8 cellular contexts compared by ENCODE assay signal in the genomic region with DNA sequence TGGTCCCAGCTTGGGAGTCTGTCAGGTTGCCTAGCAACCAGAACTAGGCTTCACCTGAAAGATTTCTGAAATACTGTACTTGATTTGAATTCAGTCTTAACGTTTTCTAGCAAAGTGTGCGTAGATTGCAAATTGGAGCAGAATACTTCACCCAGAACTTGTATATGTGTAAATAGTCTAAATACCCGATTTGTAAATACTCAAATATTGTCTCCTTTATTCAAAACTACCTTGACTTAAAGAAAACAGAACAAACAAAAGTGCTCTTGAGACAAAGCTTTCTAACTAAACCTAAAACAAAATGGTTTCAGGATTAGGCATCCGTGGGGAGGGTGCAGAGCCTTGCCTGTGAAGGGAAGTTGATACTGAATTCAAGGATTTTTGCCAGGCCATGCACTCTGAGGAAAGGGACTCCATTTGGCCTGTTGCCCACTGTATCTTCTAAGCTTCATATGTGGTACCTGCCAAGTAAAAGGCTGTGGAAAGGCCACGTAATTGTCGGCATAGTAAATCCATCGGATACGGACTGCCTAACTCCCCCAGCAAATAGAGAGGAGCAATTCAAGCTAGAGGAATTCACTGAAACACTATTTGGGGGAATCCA. TPM values are rescaled to one million over a fixed set of nuclear protein-coding genes. Genes with fewer than 3 reads are reported as not detected.
DNase-seq lines count a peak whose midpoint lies in the region; ATAC-seq and TF ChIP-seq lines count a peak whose summit lies in the region.

No MANE protein-coding gene starts in this region.

- peak overlapping the region; percentile 94 for H3K27ac Mint-ChIP-seq in activated CD4-positive, alpha-beta memory T cell treated with anti-CD3 and anti-CD28 coated beads for 36 hours
- H3K27ac Mint-ChIP-seq in glutamatergic neuron (ENCODE audit: unreplicated experiment) = peak overlapping the region; percentile 84
- peak overlapping the region; percentile 93 for H3K27ac Mint-ChIP-seq in stimulated activated memory B cell treated with anti-CD40 and anti-IgM and Interleukin-4, amounts not matched to agents 10 μg/mL and 1 μg/mL and 100 μg/mL, for 72 hours

- intact Hi-C loops in activated CD4-positive, alpha-beta memory T cell treated with anti-CD3 and anti-CD28 coated beads for 36 hours (cut with micrococcal nuclease) = loop anchor here (1.0 to 5.0 kb wide), 14 partner anchors 75 to 407 kb away; partner anchors contain the start of genes C5orf34, PAIP1 and TMEM267

- no peak for ATAC-seq in stimulated activated memory B cell treated with anti-CD40 and anti-IgM and Interleukin-4, amounts not matched to agents 10 μg/mL and 1 μg/mL and 100 μg/mL, for 72 hours
- ATAC-seq in HG03354 (IDR thresholded peaks at IDR 0.05; ENCODE audit: poor library complexity, severe bottlenecking, unreplicated experiment) (no peak), GM21737 (IDR thresholded peaks at IDR 0.05; ENCODE audit: unreplicated experiment) (no peak)

- POLR2A ChIA-PET in activated CD4-positive, alpha-beta memory T cell treated with anti-CD3 and anti-CD28 coated beads for 36 hours (lab: Charles Lee) = interaction anchor here (0.6 to 3.9 kb wide), 15 partner anchors 9 to 322 kb away, joined by 3 to 31 read pairs (median 4); partner anchors contain the start of genes TMEM267 and ZNF131

- peaks cover 49% of the 10 kb centered on the region for H3K36me3 Mint-ChIP-seq in activated CD4-positive, alpha-beta memory T cell treated with anti-CD3 and anti-CD28 coated beads for 36 hours
- H3K36me3 Mint-ChIP-seq in glutamatergic neuron (ENCODE audit: unreplicated experiment) = no peaks in the 10 kb centered on the region
- peaks cover 17% of the 10 kb centered on the region for H3K36me3 Mint-ChIP-seq in stimulated activated memory B cell treated with anti-CD40 and anti-IgM and Interleukin-4, amounts not matched to agents 10 μg/mL and 1 μg/mL and 100 μg/mL, for 72 hours

- peaks cover 2% of the 10 kb centered on the region for H3K27me3 Mint-ChIP-seq in activated CD4-positive, alpha-beta memory T cell treated with anti-CD3 and anti-CD28 coated beads for 36 hours
- peaks cover 11% of the 10 kb centered on the region for H3K27me3 Mint-ChIP-seq in glutamatergic neuron (ENCODE audit: unreplicated experiment)
- no peaks in the 10 kb centered on the region for H3K27me3 Mint-ChIP-seq in stimulated activated memory B cell treated with anti-CD40 and anti-IgM and Interleukin-4, amounts not matched to agents 10 μg/mL and 1 μg/mL and 100 μg/mL, for 72 hours

- peak overlapping the region; percentile 96 for H3K4me3 Mint-ChIP-seq in activated CD4-positive, alpha-beta memory T cell treated with anti-CD3 and anti-CD28 coated beads for 36 hours
- peak overlapping the region; percentile 92 for H3K4me3 Mint-ChIP-seq in glutamatergic neuron (ENCODE audit: unreplicated experiment)
- H3K4me3 Mint-ChIP-seq in stimulated activated memory B cell treated with anti-CD40 and anti-IgM and Interleukin-4, amounts not matched to agents 10 μg/mL and 1 μg/mL and 100 μg/mL, for 72 hours = peak overlapping the region; percentile 95

- DNase-seq in AG10803 (ENCODE audit: low read depth) (no peak), HFF-Myc (ENCODE audit: extremely low read depth, low read depth) (no peak), glutamatergic neuron (no peak), AG08396 (ENCODE audit: low spot score) (no peak)
- DNase-seq in activated CD4-positive, alpha-beta memory T cell treated with anti-CD3 and anti-CD28 coated beads for 36 hours = no peak

- H3K4me3 ChIP-seq in AG10803 (ENCODE audit: low read length) (peak overlapping the region; percentile 65), HFF-Myc (replicated peaks; ENCODE audit: low read depth, low read length) (peak overlapping the region; percentile 4; the same call in 1 of the 2 replicates)

- TF ChIP-seq CTCF in AG10803 (conservative IDR thresholded peaks at IDR 0.05; ENCODE audit: low read length) (no peak), HFF-Myc (IDR thresholded peaks at IDR 0.05; ENCODE audit: low read depth, low read length, missing control alignments) (no peak), glutamatergic neuron (IDR thresholded peaks at IDR 0.05; ENCODE audit: partially characterized antibody, unreplicated experiment) (no peak)

- CTCF ChIA-PET in activated CD4-positive, alpha-beta memory T cell treated with anti-CD3 and anti-CD28 coated beads for 36 hours (lab: Charles Lee) = interaction anchor here (0.9 to 5.1 kb wide), 7 partner anchors 11 to 365 kb away, joined by 3 to 29 read pairs (median 8); partner anchors contain the start of gene TMEM267

- peaks cover 66% of the 10 kb centered on the region for H3K4me1 Mint-ChIP-seq in activated CD4-positive, alpha-beta memory T cell treated with anti-CD3 and anti-CD28 coated beads for 36 hours (ENCODE audit: low read depth)
- peaks cover 39% of the 10 kb centered on the region for H3K4me1 Mint-ChIP-seq in glutamatergic neuron (ENCODE audit: low read depth, unreplicated experiment)
- peaks cover 42% of the 10 kb centered on the region for H3K4me1 Mint-ChIP-seq in stimulated activated memory B cell treated with anti-CD40 and anti-IgM and Interleukin-4, amounts not matched to agents 10 μg/mL and 1 μg/mL and 100 μg/mL, for 72 hours

- peaks cover 18% of the 10 kb centered on the region for H3K9me3 Mint-ChIP-seq in activated CD4-positive, alpha-beta memory T cell treated with anti-CD3 and anti-CD28 coated beads for 36 hours
- peaks cover 13% of the 10 kb centered on the region for H3K9me3 Mint-ChIP-seq in glutamatergic neuron (ENCODE audit: unreplicated experiment)
- H3K9me3 Mint-ChIP-seq in stimulated activated memory B cell treated with anti-CD40 and anti-IgM and Interleukin-4, amounts not matched to agents 10 μg/mL and 1 μg/mL and 100 μg/mL, for 72 hours = peaks cover 3% of the 10 kb centered on the region

RNA-seq across cellular contexts. Expression of gene HMGCS1, which starts 0.7 kb away (rescaled TPM):
- total RNA-seq in activated CD4-positive, alpha-beta memory T cell treated with anti-CD3 and anti-CD28 coated beads for 36 hours = 100 to 1,000 TPM; 158 to 162 TPM
- 452 TPM for total RNA-seq in glutamatergic neuron (ENCODE audit: unreplicated experiment)
